In genomic region chr5:179154991-179155955, GRCh38 we compare ENCODE assay signal across 15 cellular contexts.
DNase-seq lines count a peak whose midpoint lies in the region; ATAC-seq, FAIRE-seq and TF ChIP-seq lines count a peak whose summit lies in the region.
"Had no signal": no experiment of that assay in that cellular context is flagged by ENCODE, and none has a peak within 500 bp of the region (broad histone marks: within the 10 kb centered on the region; RNA-seq: fewer than 3 reads in every experiment).

No MANE protein-coding gene starts in this region.

- no peak for FAIRE-seq in H54 (lab: Jason Lieb, UNC)

- H3K36me3 ChIP-seq in BLaER1, result no peaks in the 10 kb centered on the region
- peaks cover 0 to 7% of the 10 kb centered on the region in 2 donors for H3K36me3 ChIP-seq in left lung

- TF ChIP-seq POLR2A in H54 (IDR thresholded peaks at IDR 0.05; ENCODE audit: low read depth, low read length), result no peak

- H3K9me3 ChIP-seq in BLaER1, result peaks cover 16% of the 10 kb centered on the region
- no peaks in the 10 kb centered on the region for H3K9me3 ChIP-seq in left lung
- H3K9me3 ChIP-seq: esophagus muscularis mucosa, heart right ventricle had no signal

- H3K9ac ChIP-seq in BLaER1, result peak overlapping the region; percentile 41

- peaks cover 27% of the 10 kb centered on the region for H3K4me1 ChIP-seq in BLaER1
- no peaks in the 10 kb centered on the region for H3K4me1 ChIP-seq in left lung
- H3K4me1 ChIP-seq: esophagus muscularis mucosa, heart right ventricle had no signal

- TF ChIP-seq CTCF in left lung (IDR thresholded peaks at IDR 0.05) (no peak), omental fat pad (IDR thresholded peaks at IDR 0.05) (no peak)

- DNase-seq in NCI-H1417 (lab: John Stamatoyannopoulos, UW) (peak in 2 of 3 experiments; percentile 45 to 71), NCI-H1417 treated with DMSO at 0.1 percent for 48 hours (lab: John Stamatoyannopoulos, UW) (no peak), NCI-H774 (lab: John Stamatoyannopoulos, UW) (peak; percentile 11), left lung (peak; percentile 27 to 65), omental fat pad (ENCODE audit: low spot score) (no peak), NK-92 (lab: John Stamatoyannopoulos, UW; ENCODE audit: unreplicated experiment) (no peak), H54 (ENCODE audit: insufficient read length, low spot score) (no peak)
- DNase-seq: GDM1, KBM-7, NCI-H2107, substantia nigra, T1000 had no signal

- intact Hi-C loops in left lung (cut with DNase I), result no loop called here

- H4K20me1 ChIP-seq in BLaER1, result no peaks in the 10 kb centered on the region

- H3K27ac ChIP-seq in BLaER1 (peak overlapping the region; percentile 71), left lung (no peak overlapping the region)
- H3K27ac ChIP-seq: esophagus muscularis mucosa, heart right ventricle had no signal

- H3K27me3 ChIP-seq in BLaER1 (no peaks in the 10 kb centered on the region), left lung (no peaks in the 10 kb centered on the region)
- H3K27me3 ChIP-seq: esophagus muscularis mucosa had no signal

- H3K4me3 ChIP-seq in BLaER1 (no peak overlapping the region), left lung (no peak overlapping the region)
- H3K4me3 ChIP-seq: esophagus muscularis mucosa, heart right ventricle had no signal

- peak overlapping the region; percentile 68 for H3K4me2 ChIP-seq in BLaER1

- ATAC-seq in left lung (no peak), omental fat pad (ENCODE audit: low FRiP score) (no peak)

Comparison
In these comparisons a context has a peak if more than half of its experiments do, and no peak if none do; other contexts are left out.
1. DNase-seq: peak in NCI-H1417 (2 of 3), NCI-H774 (single experiment) and left lung (2 of 2); none in NCI-H1417 treated with DMSO at 0.1 percent for 48 hours (single experiment), omental fat pad (single experiment), NK-92 (single experiment) and H54 (single experiment).